1 cellular context compared by ENCODE assay signal in genomic region chr7:143910473-143911248, GRCh38.
TF ChIP-seq lines count a peak whose summit lies in the region.

No MANE protein-coding gene starts in this region.

TF ChIP-seq in H1, 55 proteins besides CTCF, POLR2A, EP300 and RAD21:
- TF ChIP-seq SUZ12 (IDR thresholded peaks at IDR 0.05; ENCODE audit: low read length) (no peak), BCL11A (IDR thresholded peaks at IDR 0.05; ENCODE audit: low read depth in 2 of 2, low read length in 2 of 2) (no peak), RBBP5 (IDR thresholded peaks at IDR 0.05; ENCODE audit: borderline replicate concordance, low read depth, low read length) (no peak), YY1 (IDR thresholded peaks at IDR 0.05; ENCODE audit: low read depth, low read length) (no peak), SIRT6 (IDR thresholded peaks at IDR 0.05; ENCODE audit: low read length) (no peak), CHD2 (IDR thresholded peaks at IDR 0.05; ENCODE audit: low read length) (no peak), CEBPB (IDR thresholded peaks at IDR 0.05; ENCODE audit: low read depth, low read length) (no peak), PHF8 (conservative IDR thresholded peaks at IDR 0.05; ENCODE audit: low read depth, low read length) (no peak), ATF3 (IDR thresholded peaks at IDR 0.05; ENCODE audit: insufficient read depth, low read depth, low read length) (no peak), SAP30 (IDR thresholded peaks at IDR 0.05; ENCODE audit: insufficient read depth, insufficient replicate concordance, low read length) (no peak), RXRA (IDR thresholded peaks at IDR 0.05; ENCODE audit: insufficient read depth, low read depth, low read length) (no peak), TEAD4 (IDR thresholded peaks at IDR 0.05; ENCODE audit: low read depth, low read length) (no peak), MAX (IDR thresholded peaks at IDR 0.05) (no peak), ZNF274 (IDR thresholded peaks at IDR 0.05; ENCODE audit: borderline replicate concordance, extremely low read depth, low read length) (no peak), BACH1 (IDR thresholded peaks at IDR 0.05; ENCODE audit: low read length) (no peak), RFX5 (IDR thresholded peaks at IDR 0.05; ENCODE audit: borderline replicate concordance, low read depth, low read length) (no peak), NRF1 (IDR thresholded peaks at IDR 0.05; ENCODE audit: low read depth, low read length) (no peak), SP1 (IDR thresholded peaks at IDR 0.05; ENCODE audit: low read depth, low read length) (no peak)
